12 cellular contexts compared by ENCODE assay signal in the genomic region with DNA sequence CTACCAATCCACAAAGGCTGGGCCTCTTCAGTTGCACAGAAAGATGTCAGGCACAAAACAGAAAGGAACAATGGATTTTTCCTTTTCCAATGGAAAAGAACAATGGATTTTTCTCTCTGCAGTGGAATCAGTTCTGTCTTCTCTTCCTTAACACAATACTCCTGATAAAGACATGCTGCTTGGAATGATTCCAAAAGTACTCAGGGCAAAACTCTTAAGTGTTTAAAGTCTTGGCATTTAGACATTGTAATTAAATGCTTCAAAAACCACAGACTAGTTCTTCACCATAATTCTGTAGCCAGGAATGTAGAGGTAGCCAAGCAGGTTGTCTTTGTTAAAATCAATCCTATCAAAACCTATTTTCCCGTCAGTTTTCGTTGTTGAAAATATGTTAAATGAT. TPM values are rescaled to one million over a fixed set of nuclear protein-coding genes. Genes with fewer than 3 reads are reported as not detected.
A peak's percentile ranks its signal among the peaks of the same experiment; 100 is the strongest.
DNase-seq lines count a peak whose midpoint lies in the region; ATAC-seq, FAIRE-seq and TF ChIP-seq lines count a peak whose summit lies in the region.
"Had no signal": no experiment of that assay in that cellular context is flagged by ENCODE, and none has a peak within 500 bp of the region (broad histone marks: within the 10 kb centered on the region; RNA-seq: fewer than 3 reads in every experiment).

No MANE protein-coding gene starts in this region.

- TF ChIP-seq CTCF in AG10803 (conservative IDR thresholded peaks at IDR 0.05; ENCODE audit: low read length) (no peak), K562 (IDR thresholded peaks at IDR 0.05 in 2 of 3, conservative IDR thresholded peaks at IDR 0.05 in 1 of 3; ENCODE audit: insufficient read depth in 2 of 3, low read depth in 1 of 3, low read length in 3 of 3) (no peak)

- H3K27ac ChIP-seq in K562 (ENCODE audit: extremely low read depth, low read depth, low read length) = no peak overlapping the region; the same call in 1 of the 3 replicates

- TF ChIP-seq EP300 in Ishikawa (IDR thresholded peaks at IDR 0.05; ENCODE audit: borderline replicate concordance) (peak; percentile 68; the same call in 1 of the 2 replicates), K562 (IDR thresholded peaks at IDR 0.05; ENCODE audit: low read length) (no peak)

- WGBS in K562 (ENCODE audit: insufficient coverage, low coverage, missing lambda C conversion rate) = 33% methylated on average over 2 of the region's 2 CpGs

- peaks cover 10% of the 10 kb centered on the region; the same call in 2 of the 3 replicates for H3K36me3 ChIP-seq in K562 (ENCODE audit: control insufficient read depth, insufficient read depth, low read length)

- peaks cover 11 to 18% of the 10 kb centered on the region in 2 experiments; a peak in 4 of 5 replicates for H3K4me1 ChIP-seq in K562 (replicated peaks in 1 of 2; ENCODE audit: control insufficient read depth in 2 of 2, insufficient read depth in 2 of 2, low read length in 2 of 2)

- ATAC-seq in K562 = peak; percentile 25; the same call in 2 of the 3 replicates
- peak; percentile 44 for ATAC-seq in left colon
- ATAC-seq in HG03095 (IDR thresholded peaks at IDR 0.05; ENCODE audit: unreplicated experiment) = no peak

- TF ChIP-seq POLR2A in K562 (conservative IDR thresholded peaks at IDR 0.05) = no peak

- H3K79me2 ChIP-seq in K562 (ENCODE audit: control insufficient read depth, insufficient read depth, low read length) = peaks cover 65% of the 10 kb centered on the region

- H3K9me1 ChIP-seq in K562 (ENCODE audit: control insufficient read depth, insufficient read depth, low read length) = no peaks in the 10 kb centered on the region

- no peaks in the 10 kb centered on the region for H3K27me3 ChIP-seq in K562 (ENCODE audit: control insufficient read depth in 2 of 2, insufficient read depth in 2 of 2, low read length in 2 of 2)

- H3K4me2 ChIP-seq in K562 (ENCODE audit: insufficient read depth, low read length) = peak overlapping the region; percentile 9

- no peak overlapping the region for H2AFZ ChIP-seq in K562 (ENCODE audit: low read depth, low read length)

- in situ Hi-C loops in K562 (cut with MboI) = no loop called here

- no peaks in the 10 kb centered on the region for H4K20me1 ChIP-seq in K562 (replicated peaks; ENCODE audit: control insufficient read depth, insufficient read depth, low read length)

- H3K9me3 ChIP-seq in K562 (replicated peaks; ENCODE audit: control insufficient read depth, insufficient read depth, low read depth, low read length) = no peaks in the 10 kb centered on the region

- intact Hi-C loops in K562 (cut with micrococcal nuclease) (no loop called here), left colon (cut with DNase I, micrococcal nuclease) (no loop called here), posterior vena cava (cut with DNase I) (no loop called here)

- POLR2A ChIA-PET in K562 (lab: Yijun Ruan, JAX) = interaction anchor here (1.4 to 1.9 kb wide), 3 partner anchors 8 to 11 kb away, joined by 5 read pairs; no protein-coding TSS in a partner anchor

- CTCF ChIA-PET in K562 (lab: Yijun Ruan, JAX; ENCODE audit: low intra/inter-chr PET ratio) = no interaction called here

- BruUV-seq in K562 (replicated peaks; lab: Mats Ljungman, UMichigan) = no TSS peak

- H3K4me3 ChIP-seq in AG10803 (ENCODE audit: low read length) (no peak overlapping the region), K562 (no peak overlapping the region)

- no peak overlapping the region; a peak in 1 of 4 replicates for H3K9ac ChIP-seq in K562 (ENCODE audit: insufficient read depth in 1 of 2, low read depth in 2 of 2, low read length in 2 of 2)

- TF ChIP-seq RAD21 in Ishikawa (IDR thresholded peaks at IDR 0.05; ENCODE audit: low read depth) (no peak), K562 (CRISPR knock-in tag; conservative IDR thresholded peaks at IDR 0.05 in 1 of 2, IDR thresholded peaks at IDR 0.05 in 1 of 2) (no peak)

- peak; percentile 49 for DNase-seq in AG10803 (ENCODE audit: low read depth)
- peak in 1 of 4 experiments; percentile 25 for DNase-seq in K562 (ENCODE audit: extremely low read depth in 1 of 4, low spot score in 3 of 4)
- DNase-seq in left colon = no peak
- DNase-seq in NCI-H187 treated with DMSO at 0.1 percent for 48 hours (lab: John Stamatoyannopoulos, UW) = no peak
- DNase-seq in posterior vena cava (ENCODE audit: low spot score) = no peak
- DNase-seq in epidermal melanocyte (ENCODE audit: insufficient read length, low spot score) = no peak
- DNase-seq: activated T-cell treated with anti-CD3 and anti-CD28 coated beads, Interleukin-2, amount 50 U/mL, for 72 hours; CD4-positive, alpha-beta T cell; Karpas-422; retina had no signal

- peak; percentile 62 for FAIRE-seq in K562 (lab: Jason Lieb, UNC)

TF ChIP-seq in Ishikawa, 13 proteins besides CTCF, POLR2A, EP300 and RAD21 (continues in another document):
- peak; percentile 46; the same call in 1 of the 2 replicates for TF ChIP-seq FOXM1 (IDR thresholded peaks at IDR 0.05; ENCODE audit: borderline replicate concordance, low read depth)
- TF ChIP-seq TAF1 (IDR thresholded peaks at IDR 0.05; ENCODE audit: low read depth) = no peak
- no peak for TF ChIP-seq CREB1 (IDR thresholded peaks at IDR 0.05; ENCODE audit: low read depth)

TF ChIP-seq in K562, 482 proteins besides CTCF, POLR2A, EP300 and RAD21 (continues in another document):
- TF ChIP-seq ZNF589 (CRISPR knock-in tag; IDR thresholded peaks at IDR 0.05; ENCODE audit: low read depth) (peak; percentile 20; the same call in 1 of the 2 replicates), NFIC (IDR thresholded peaks at IDR 0.05) (peak; percentile 82), CCAR2 (IDR thresholded peaks at IDR 0.05; ENCODE audit: low read depth, low read length) (no peak)

RNA-seq across cellular contexts. Expression of gene FLACC1, which starts 46.8 kb away (rescaled TPM):
- 0.19 and 2.0 TPM in 2 replicates for total RNA-seq in K562 (2011; cell fraction: chromatin; rRNA removed; ENCODE audit: low replicate concordance)
- not detected in 2 replicates for total RNA-seq in K562 (2011; cell fraction: nucleolus; rRNA removed)
- not detected in 2 replicates for total RNA-seq in K562 (2011; cell fraction: nucleoplasm; rRNA removed)
- total RNA-seq in K562 (2014; rRNA removed) (0.20 and 0.68 TPM in 2 replicates), K562 (2014; rRNA removed; fragmentation: Illumina TruSeq; extraction: Trizol) (0.22 and 0.61 TPM in 2 replicates), K562 (2015; rRNA removed; fragmentation: Illumina TruSeq; extraction: Trizol) (0.07 and 0.53 TPM in 2 replicates), K562 (2021) (0.20 and 0.35 TPM in 2 replicates), left colon (1 to 10 TPM; 1.3 to 2.1 TPM), posterior vena cava (1 to 10 TPM; 2.4 to 4.3 TPM)
- polyA plus RNA-seq in K562 (2011; rRNA removed) (0.41 TPM in 1 of 2 replicates, not detected in the other), K562 (2014; fragmentation: Illumina TruSeq; extraction: Trizol) (0.26 and 0.27 TPM in 2 replicates), K562 (2014; fragmentation: Nextera tagmentation; extraction: Ambion mirVana) (under 1 TPM in 1 of 2 experiments, not detected in 1; 0.10 TPM), K562 (2014; rRNA removed) (0.09 and 0.20 TPM in 2 replicates)
- not detected in 2 replicates for polyA plus RNA-seq in K562 (2011; cell fraction: cytosol; rRNA removed)
- 0.07 and 0.81 TPM in 2 replicates for polyA plus RNA-seq in K562 (2011; cell fraction: nucleus; rRNA removed)
- polyA plus RNA-seq in K562 (2012) = 0.08 and 0.47 TPM in 2 replicates
- polyA minus RNA-seq in K562 (2011; rRNA and poly(A)+ RNA removed) = 0.48 TPM in 1 of 2 replicates, not detected in the other
- not detected in 2 replicates for polyA minus RNA-seq in K562 (2011; cell fraction: cytosol; rRNA and poly(A)+ RNA removed)
- polyA minus RNA-seq in K562 (2011; cell fraction: nucleus; rRNA and poly(A)+ RNA removed) = 0.27 and 0.44 TPM in 2 replicates

RNA-seq across cellular contexts. Expression of gene TRAK2, which starts 47.4 kb away (rescaled TPM):
- total RNA-seq in K562 (2011; cell fraction: chromatin; rRNA removed; ENCODE audit: low replicate concordance) = 19.4 and 45.0 TPM in 2 replicates
- 7.0 and 10.0 TPM in 2 replicates for total RNA-seq in K562 (2011; cell fraction: nucleolus; rRNA removed)
- 16.4 and 22.6 TPM in 2 replicates for total RNA-seq in K562 (2011; cell fraction: nucleoplasm; rRNA removed)
- total RNA-seq in K562 (2014; rRNA removed) = 4.8 and 4.9 TPM in 2 replicates
- 10.4 and 11.0 TPM in 2 replicates for total RNA-seq in K562 (2014; rRNA removed; fragmentation: Illumina TruSeq; extraction: Trizol)
- 7.1 and 7.3 TPM in 2 replicates for total RNA-seq in K562 (2015; rRNA removed; fragmentation: Illumina TruSeq; extraction: Trizol)
- 8.5 and 8.6 TPM in 2 replicates for total RNA-seq in K562 (2021)
- polyA plus RNA-seq in K562 (2011; rRNA removed) = 8.1 and 9.0 TPM in 2 replicates
- 2.4 and 4.6 TPM in 2 replicates for polyA plus RNA-seq in K562 (2011; cell fraction: cytosol; rRNA removed)
- polyA plus RNA-seq in K562 (2011; cell fraction: nucleus; rRNA removed) = 11.1 and 18.4 TPM in 2 replicates
- 4.5 and 18.2 TPM in 2 replicates for polyA plus RNA-seq in K562 (2012)
- polyA plus RNA-seq in K562 (2014; fragmentation: Illumina TruSeq; extraction: Trizol) = 7.9 and 9.3 TPM in 2 replicates
- polyA plus RNA-seq in K562 (2014; fragmentation: Nextera tagmentation; extraction: Ambion mirVana) = 1 to 10 TPM; 3.4 to 5.6 TPM
- polyA plus RNA-seq in K562 (2014; rRNA removed) = 6.5 and 6.7 TPM in 2 replicates
- polyA minus RNA-seq in K562 (2011; rRNA and poly(A)+ RNA removed) = 22.7 and 29.0 TPM in 2 replicates
- 2.9 and 6.2 TPM in 2 replicates for polyA minus RNA-seq in K562 (2011; cell fraction: cytosol; rRNA and poly(A)+ RNA removed)
- 13.2 and 36.2 TPM in 2 replicates for polyA minus RNA-seq in K562 (2011; cell fraction: nucleus; rRNA and poly(A)+ RNA removed)
- total RNA-seq in left colon = 10 to 100 TPM; 55.7 to 73.7 TPM
- total RNA-seq in posterior vena cava = 100 to 1,000 TPM in 1 of 2 donors, 10 to 100 TPM in 1; 96.6 to 124 TPM

RNA-seq across cellular contexts. Expression of gene STRADB, which starts 47.6 kb away (rescaled TPM):
- total RNA-seq in K562 (2011; cell fraction: chromatin; rRNA removed; ENCODE audit: low replicate concordance) = 9.3 and 17.8 TPM in 2 replicates
- total RNA-seq in K562 (2011; cell fraction: nucleolus; rRNA removed) = 3.2 and 4.6 TPM in 2 replicates
- 8.6 and 15.1 TPM in 2 replicates for total RNA-seq in K562 (2011; cell fraction: nucleoplasm; rRNA removed)
- total RNA-seq in K562 (2014; rRNA removed) (10.1 and 12.2 TPM in 2 replicates), K562 (2014; rRNA removed; fragmentation: Illumina TruSeq; extraction: Trizol) (26.4 and 27.6 TPM in 2 replicates), K562 (2015; rRNA removed; fragmentation: Illumina TruSeq; extraction: Trizol) (28.6 and 30.6 TPM in 2 replicates), K562 (2021) (15.7 and 16.5 TPM in 2 replicates), left colon (10 to 100 TPM; 47.5 to 75.9 TPM), posterior vena cava (10 to 100 TPM; 11.7 to 18.0 TPM)
- polyA plus RNA-seq in K562 (2011; rRNA removed) (21.3 and 22.0 TPM in 2 replicates), K562 (2014; fragmentation: Illumina TruSeq; extraction: Trizol) (22.4 and 27.5 TPM in 2 replicates), K562 (2014; fragmentation: Nextera tagmentation; extraction: Ambion mirVana) (1 to 10 TPM; 6.9 to 9.1 TPM), K562 (2014; rRNA removed) (11.3 and 21.0 TPM in 2 replicates)
- polyA plus RNA-seq in K562 (2011; cell fraction: cytosol; rRNA removed) = 5.8 and 13.3 TPM in 2 replicates
- 9.0 and 16.4 TPM in 2 replicates for polyA plus RNA-seq in K562 (2011; cell fraction: nucleus; rRNA removed)
- 18.4 and 29.0 TPM in 2 replicates for polyA plus RNA-seq in K562 (2012)
- polyA minus RNA-seq in K562 (2011; rRNA and poly(A)+ RNA removed) = 15.7 and 16.3 TPM in 2 replicates
- polyA minus RNA-seq in K562 (2011; cell fraction: cytosol; rRNA and poly(A)+ RNA removed) = 6.3 and 11.7 TPM in 2 replicates
- 3.6 and 8.8 TPM in 2 replicates for polyA minus RNA-seq in K562 (2011; cell fraction: nucleus; rRNA and poly(A)+ RNA removed)
